29 cellular contexts compared by ENCODE assay signal in genomic region chr9:108015690-108016089, GRCh38.
"Had no signal": no experiment of that assay in that cellular context is flagged by ENCODE, and none has a peak within 500 bp of the region (broad histone marks: within the 10 kb centered on the region; RNA-seq: fewer than 3 reads in every experiment).

No MANE protein-coding gene starts in this region.

- H3K27me3 Mint-ChIP-seq: stimulated activated naive CD8-positive, alpha-beta T cell treated with anti-CD3 and anti-CD28 coated beads, Interleukin-15, amount 100 ng/mL, for 72 hours; type B pancreatic cell had no signal

- H3K4me1 Mint-ChIP-seq: mesothelial cell of epicardium; natural killer cell; stimulated activated naive CD8-positive, alpha-beta T cell treated with anti-CD3 and anti-CD28 coated beads, Interleukin-15, amount 100 ng/mL, for 72 hours had no signal

- H3K4me3 Mint-ChIP-seq: mesothelial cell of epicardium; natural killer cell; nephron progenitor cell; stimulated activated naive CD8-positive, alpha-beta T cell treated with anti-CD3 and anti-CD28 coated beads, Interleukin-15, amount 100 ng/mL, for 72 hours; type B pancreatic cell had no signal

- H3K4me1 ChIP-seq: lower lobe of right lung, pancreas, prostate gland, tibial nerve, uterus had no signal

- H3K36me3 Mint-ChIP-seq: mesothelial cell of epicardium, naive B cell, natural killer cell, type B pancreatic cell had no signal

- H3K27ac ChIP-seq: lower lobe of right lung, pancreas, prostate gland, tibial nerve, uterus had no signal

- H3K4me3 ChIP-seq: lower lobe of right lung, pancreas, prostate gland, skin epidermis, tibial nerve, uterus had no signal

- H3K9me3 ChIP-seq: lower lobe of right lung, pancreas, prostate gland, tibial nerve, uterus had no signal

- H3K27me3 ChIP-seq: tibial nerve, uterus had no signal

- H3K36me3 ChIP-seq: lower lobe of right lung, pancreas, prostate gland, tibial nerve, uterus had no signal

- DNase-seq: hippocampal formation; kidney glomerular epithelial cell; left cardiac atrium; left ventricle myocardium superior; lower lobe of right lung; mammary epithelial cell; mesendoderm; naive B cell; natural killer cell; nephron progenitor cell; nucleus accumbens; pancreas; posterior cingulate gyrus; retina; stimulated activated CD4-positive, alpha-beta T cell treated with anti-CD3 and anti-CD28 coated beads, Interleukin-12 subunit alpha, Interleukin-12 subunit beta, amount 100 ng/mL, for 4 hours; stimulated activated CD4-positive, alpha-beta T cell treated with anti-CD3 and anti-CD28 coated beads, Interleukin-15, amount 100 ng/mL, for 24 hours; stimulated activated CD4-positive, alpha-beta T cell treated with anti-CD3 and anti-CD28 coated beads, Interleukin-2, amount 100 ng/mL, for 24 hours; stimulated activated CD4-positive, alpha-beta T cell treated with anti-CD3 and anti-CD28 coated beads, Interleukin-4, amount 100 ng/mL, for 1 hour; stimulated activated naive CD4-positive, alpha-beta T cell treated with Interleukin-2 at 50 U/mL for 16 hours; stimulated activated naive CD8-positive, alpha-beta T cell treated with anti-CD3 and anti-CD28 coated beads, Interleukin-15, amount 100 ng/mL, for 72 hours; substantia nigra; uterus had no signal

- H3K27ac Mint-ChIP-seq: mesothelial cell of epicardium, natural killer cell, nephron progenitor cell, type B pancreatic cell had no signal

- H3K9me3 Mint-ChIP-seq: mesothelial cell of epicardium, nephron progenitor cell, type B pancreatic cell had no signal

- ATAC-seq: left cardiac atrium; left lobe of liver; left ventricle myocardium superior; lower lobe of right lung; natural killer cell; pancreas; sciatic nerve; stimulated activated naive CD8-positive, alpha-beta T cell treated with anti-CD3 and anti-CD28 coated beads, Interleukin-15, amount 100 ng/mL, for 72 hours had no signal
